Comparison of ENCODE assay signal across 29 cellular contexts in genomic region chr2:65000619-65001018, GRCh38.
"Had no signal": no experiment of that assay in that cellular context is flagged by ENCODE, and none has a peak within 500 bp of the region (broad histone marks: within the 10 kb centered on the region; RNA-seq: fewer than 3 reads in every experiment).

No MANE protein-coding gene starts in this region.

- DNase-seq: activated B cell treated with CpG ODN at 0.5 μM for 24 hours; activated CD4-positive, alpha-beta memory T cell treated with anti-CD3 and anti-CD28 coated beads for 36 hours; activated CD4-positive, alpha-beta T cell treated with anti-CD3 and anti-CD28 coated beads for 4 hours; activated CD4-positive, alpha-beta T cell treated with anti-CD3 and anti-CD28 coated beads, Interleukin-2, amount 10 ng/mL, durations not matched to agents 24 days and 14 days; activated CD4-positive, alpha-beta T cell treated with anti-CD3 and anti-CD28 coated beads, Interleukin-2, amount 50 U/mL, for 1 hour; activated CD4-positive, alpha-beta T cell treated with anti-CD3 and anti-CD28 coated beads, Interleukin-2, amount 50 U/mL, for 4 hours; activated CD4-positive, CD25-positive, alpha-beta regulatory T cell treated with anti-CD3 and anti-CD28 coated beads, Interleukin-2, amount 50 U/mL, for 72 hours; activated CD8-positive, alpha-beta memory T cell treated with anti-CD3 and anti-CD28 coated beads, Interleukin-2, amount 50 U/mL, for 4 hours; activated CD8-positive, alpha-beta T cell treated with anti-CD3 and anti-CD28 coated beads for 36 hours; activated effector memory CD4-positive, alpha-beta T cell treated with anti-CD3 and anti-CD28 coated beads, Interleukin-2, amount 50 U/mL, for 16 hours; activated gamma-delta T cell treated with Interleukin-2 at 50 U/mL for 16 hours; activated naive CD4-positive, alpha-beta T cell; activated naive CD4-positive, alpha-beta T cell treated with anti-CD3 and anti-CD28 coated beads for 36 hours; activated naive CD4-positive, alpha-beta T cell treated with anti-CD3 and anti-CD28 coated beads, Interleukin-2, amount 50 U/mL, for 16 hours; activated naive CD8-positive, alpha-beta T cell treated with anti-CD3 and anti-CD28 coated beads for 36 hours; activated T-cell treated with anti-CD3 and anti-CD28 coated beads for 4 hours; activated T-cell treated with anti-CD3 and anti-CD28 coated beads, Interleukin-2, amount 50 U/mL, for 1 hour; activated T-cell treated with anti-CD3 and anti-CD28 coated beads, Interleukin-2, amount 50 U/mL, for 4 hours; activated T-cell treated with anti-CD3 and anti-CD28 coated beads, Interleukin-2, amount 50 U/mL, for 72 hours; amniotic stem cell; aorta; body of pancreas; brain microvascular endothelial cell; caudate nucleus; T-helper 1 cell; T-helper 2 cell; T-helper 9 cell had no signal

- H3K4me3 ChIP-seq: body of pancreas, breast epithelium had no signal

- H3K4me1 ChIP-seq: breast epithelium had no signal

- H3K27ac ChIP-seq: body of pancreas, brain microvascular endothelial cell, breast epithelium, VCaP had no signal

- H3K27me3 ChIP-seq: body of pancreas, brain microvascular endothelial cell, breast epithelium had no signal

- H3K36me3 ChIP-seq: brain microvascular endothelial cell, breast epithelium had no signal

- H3K9me3 ChIP-seq: body of pancreas, breast epithelium had no signal
